8 cellular contexts compared by ENCODE assay signal in the genomic region with DNA sequence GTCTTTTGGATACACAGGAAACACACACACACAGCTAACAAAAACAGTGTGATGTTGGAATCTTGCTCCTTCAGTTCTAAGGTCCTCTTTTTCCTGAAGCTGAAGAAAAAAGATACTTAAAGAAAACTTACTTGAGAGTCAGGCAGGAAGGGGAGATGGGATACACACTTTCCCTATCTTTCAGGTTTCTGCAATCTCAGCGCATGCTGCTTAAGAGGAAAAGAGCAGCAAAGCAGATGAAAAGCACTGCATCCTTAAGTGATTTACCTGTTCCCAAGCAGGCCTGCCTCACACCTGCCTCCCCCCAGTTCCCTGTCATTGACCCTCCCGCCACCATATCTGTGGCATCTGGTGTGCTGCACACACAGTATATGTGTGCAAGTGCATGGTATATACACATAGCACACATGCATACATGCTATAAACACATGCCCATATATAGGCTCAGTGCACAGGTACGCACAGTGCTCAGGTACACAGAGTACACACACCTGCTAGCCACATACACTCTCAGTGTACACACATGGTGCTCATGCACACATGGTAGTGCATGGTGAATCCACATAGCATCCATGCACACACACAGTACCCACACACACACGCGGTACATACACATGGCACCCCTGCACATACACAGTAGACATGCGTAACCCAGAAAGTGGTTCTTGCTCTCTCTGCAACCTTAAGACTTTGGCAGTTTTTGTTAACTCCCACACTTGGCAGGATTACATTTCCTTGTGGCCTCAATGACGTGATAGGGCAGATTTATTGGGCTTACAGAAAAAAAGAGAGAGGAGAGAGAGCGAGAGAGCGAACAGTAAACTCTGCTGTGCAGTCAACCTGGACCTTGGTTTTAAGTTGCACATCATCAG.
DNase-seq lines count a peak whose midpoint lies in the region; ATAC-seq and TF ChIP-seq lines count a peak whose summit lies in the region.

No MANE protein-coding gene starts in this region.

- H3K27me3 Mint-ChIP-seq in activated CD4-positive, alpha-beta T cell treated with anti-CD3 and anti-CD28 coated beads, Interleukin-2, amount 10 ng/mL, durations not matched to agents 24 days and 14 days, result no peaks in the 10 kb centered on the region

- H3K27ac Mint-ChIP-seq in activated CD4-positive, alpha-beta T cell treated with anti-CD3 and anti-CD28 coated beads, Interleukin-2, amount 10 ng/mL, durations not matched to agents 24 days and 14 days, result peak overlapping the region; percentile 97

- H3K36me3 Mint-ChIP-seq in activated CD4-positive, alpha-beta T cell treated with anti-CD3 and anti-CD28 coated beads, Interleukin-2, amount 10 ng/mL, durations not matched to agents 24 days and 14 days (ENCODE audit: low read depth), result peaks cover 7% of the 10 kb centered on the region

- no peaks in the 10 kb centered on the region for H4K20me1 ChIP-seq in KMS-11 (ENCODE audit: insufficient read depth)

- H3K4me3 ChIP-seq in KMS-11 (IDR thresholded peaks at IDR 0.05; ENCODE audit: insufficient read depth, low read depth, low read length) (no peak overlapping the region), left lung (no peak overlapping the region), thyroid gland (replicated peaks in 1 of 3) (no peak overlapping the region)

- no peak overlapping the region for H3K9ac ChIP-seq in KMS-11

- H3K4me3 Mint-ChIP-seq in activated CD4-positive, alpha-beta T cell treated with anti-CD3 and anti-CD28 coated beads, Interleukin-2, amount 10 ng/mL, durations not matched to agents 24 days and 14 days, result peak overlapping the region; percentile 79

- intact Hi-C loops in activated CD4-positive, alpha-beta T cell treated with anti-CD3 and anti-CD28 coated beads, Interleukin-2, amount 10 ng/mL, durations not matched to agents 24 days and 14 days (cut with micrococcal nuclease), result loop anchor here (1.0 to 2.0 kb wide), 2 partner anchors 28 to 121 kb away; no protein-coding TSS in a partner anchor
- intact Hi-C loops in left lung (cut with DNase I) (loop anchor here in 1 of 2 donors (5.0 kb wide), 1 partner anchor 39 kb away; no protein-coding TSS in a partner anchor), thyroid gland (cut with DNase I) (no loop called here)

- H3K4me1 ChIP-seq in KMS-11 (ENCODE audit: low read depth, poor library complexity, severe bottlenecking) (peaks cover 57% of the 10 kb centered on the region), left lung (peaks cover 48 to 88% of the 10 kb centered on the region in 2 donors), thyroid gland (peaks cover 34 to 66% of the 10 kb centered on the region in 2 donors)

- no peaks in the 10 kb centered on the region for H3K9me3 Mint-ChIP-seq in activated CD4-positive, alpha-beta T cell treated with anti-CD3 and anti-CD28 coated beads, Interleukin-2, amount 10 ng/mL, durations not matched to agents 24 days and 14 days

- H3K27ac ChIP-seq in KMS-11 (0 out of 2 replicates have a peak overlapping the region, but pooled peaks have one; percentile 82), left lung (peak overlapping the region; percentile 88 to 92), thyroid gland (peak overlapping the region; percentile 83 to 93 (median 92))

- WGBS in thyroid gland, 2 donors, result 47 to 48% methylated on average over 9 of the region's 9 CpGs

- H3K4me1 Mint-ChIP-seq in activated CD4-positive, alpha-beta T cell treated with anti-CD3 and anti-CD28 coated beads, Interleukin-2, amount 10 ng/mL, durations not matched to agents 24 days and 14 days, result peaks cover 83% of the 10 kb centered on the region

- TF ChIP-seq CTCF in KMS-11 (conservative IDR thresholded peaks at IDR 0.05; ENCODE audit: low read depth, low read length), result no peak
- no peak for TF ChIP-seq CTCF in left lung (IDR thresholded peaks at IDR 0.05)
- no peak for TF ChIP-seq CTCF in thyroid gland (IDR thresholded peaks at IDR 0.05)

- no peak overlapping the region for H2AFZ ChIP-seq in KMS-11 (ENCODE audit: low read depth)

- H3K27me3 ChIP-seq in KMS-11 (ENCODE audit: insufficient read depth, low read depth), result peaks cover 20% of the 10 kb centered on the region; the same call in 1 of the 2 replicates
- H3K27me3 ChIP-seq in left lung, result no peaks in the 10 kb centered on the region
- H3K27me3 ChIP-seq in thyroid gland, result no peaks in the 10 kb centered on the region

- DNase-seq in activated CD4-positive, alpha-beta T cell treated with anti-CD3 and anti-CD28 coated beads, Interleukin-2, amount 10 ng/mL, durations not matched to agents 24 days and 14 days, result peak; percentile 70
- no peak for DNase-seq in activated CD4-positive, alpha-beta T cell treated with anti-CD3 and anti-CD28 coated beads, Interleukin-2, amount 50 U/mL, for 4 hours
- DNase-seq in amniotic stem cell (lab: John Stamatoyannopoulos, UW) (peak; percentile 40), left lung (no peak), thyroid gland (peak; percentile 30 to 44), iPS-NIHi11 (ENCODE audit: low spot score) (no peak)

- ATAC-seq in left lung (peak; percentile 47), HG02840 (IDR thresholded peaks at IDR 0.05; ENCODE audit: low FRiP score, unreplicated experiment) (no peak)

- H3K4me2 ChIP-seq in KMS-11, result peak overlapping the region; percentile 83

- TF ChIP-seq POLR2A in thyroid gland (IDR thresholded peaks at IDR 0.05), result no peak

- no peaks in the 10 kb centered on the region for H3K79me2 ChIP-seq in KMS-11 (ENCODE audit: insufficient read depth, low read depth)

- H3K9me3 ChIP-seq in left lung (no peaks in the 10 kb centered on the region), thyroid gland (no peaks in the 10 kb centered on the region)

- H3K36me3 ChIP-seq in KMS-11 (ENCODE audit: insufficient read depth) (no peaks in the 10 kb centered on the region), left lung (no peaks in the 10 kb centered on the region), thyroid gland (no peaks in the 10 kb centered on the region)

Comparison
In these comparisons a context has a peak if more than half of its experiments do, and no peak if none do; other contexts are left out.
1. DNase-seq: peak in activated CD4-positive, alpha-beta T cell treated with anti-CD3 and anti-CD28 coated beads, Interleukin-2, amount 10 ng/mL, durations not matched to agents 24 days and 14 days (single experiment), amniotic stem cell (single experiment) and thyroid gland (2 of 2); none in activated CD4-positive, alpha-beta T cell treated with anti-CD3 and anti-CD28 coated beads, Interleukin-2, amount 50 U/mL, for 4 hours (0 of 2), left lung (0 of 2) and iPS-NIHi11 (single experiment).
2. Peak in every context shown above with its lines, with median percentiles within 50 percentile points of each other: H3K27ac ChIP-seq.